Comparison of ENCODE assay signal across 16 cellular contexts in genomic region chr13:79309690-79310089, GRCh38.
A peak's percentile ranks its signal among the peaks of the same experiment; 100 is the strongest.
DNase-seq lines count a peak whose midpoint lies in the region; ATAC-seq, FAIRE-seq and TF ChIP-seq lines count a peak whose summit lies in the region.
"Had no signal": no experiment of that assay in that cellular context is flagged by ENCODE, and none has a peak within 500 bp of the region (broad histone marks: within the 10 kb centered on the region; RNA-seq: fewer than 3 reads in every experiment).

No MANE protein-coding gene starts in this region.

- H3K23ac ChIP-seq in H1 (ENCODE audit: insufficient read length) = no peak overlapping the region

- in situ Hi-C loops in HepG2 (cut with HindIII; ENCODE audit: extremely low pct_ligation_motif_present, low pct_unique_long_range_greater_than_20kb) = no loop called here

- H2BK120ac ChIP-seq in H1 (replicated peaks; ENCODE audit: low read depth, low read length) = no peak overlapping the region

- FAIRE-seq in HepG2 (lab: Jason Lieb, UNC) (no peak), H1 (lab: Jason Lieb, UNC) (no peak)
- FAIRE-seq: G401.6, GM12892 had no signal

- no peak overlapping the region for H3K4me3 ChIP-seq in HepG2 (replicated peaks in 1 of 3; ENCODE audit: insufficient read depth in 1 of 3, low read depth in 2 of 3, low read length in 3 of 3)
- no peak overlapping the region for H3K4me3 ChIP-seq in right lobe of liver
- H3K4me3 ChIP-seq in PC-9 = no peak overlapping the region
- no peak overlapping the region for H3K4me3 ChIP-seq in H1 (ENCODE audit: extremely low read depth in 1 of 4, insufficient read depth in 2 of 4, low read depth in 3 of 4, low read length in 4 of 4)
- H3K4me3 ChIP-seq in PC-3 (ENCODE audit: low read length) = no peak overlapping the region
- H3K4me3 ChIP-seq: BLaER1, HAP-1 had no signal

- no peaks in the 10 kb centered on the region for H3K27me3 ChIP-seq in HepG2 (ENCODE audit: control insufficient read depth in 1 of 2, insufficient read depth in 2 of 2, low read length in 2 of 2)
- H3K27me3 ChIP-seq in right lobe of liver = no peaks in the 10 kb centered on the region
- H3K27me3 ChIP-seq in PC-9 (ENCODE audit: insufficient read depth, low read depth) = no peaks in the 10 kb centered on the region
- no peaks in the 10 kb centered on the region for H3K27me3 ChIP-seq in H1 (replicated peaks in 1 of 4; ENCODE audit: control insufficient read depth in 3 of 4, extremely low read depth in 1 of 4, insufficient read depth in 3 of 4, low read length in 3 of 4)
- H3K27me3 ChIP-seq in PC-3 (ENCODE audit: low read length) = no peaks in the 10 kb centered on the region
- H3K27me3 ChIP-seq: BLaER1 had no signal

- BruUV-seq in HepG2 (replicated peaks; lab: Mats Ljungman, UMichigan) = no TSS peak
- TSS peak; percentile 24 for BruUV-seq in PC-9 (replicated peaks; lab: Mats Ljungman, UMichigan)
- BruUV-seq in PC-3 (replicated peaks; lab: Mats Ljungman, UMichigan) = no TSS peak

- no peak overlapping the region for H2BK20ac ChIP-seq in H1 (ENCODE audit: low read length)

- no peak for DNase-seq in HepG2 (ENCODE audit: low spot score)
- DNase-seq in right lobe of liver = no peak
- DNase-seq in PC-9 = no peak
- no peak for DNase-seq in H1 (ENCODE audit: low read depth in 1 of 2, low spot score in 2 of 2)
- DNase-seq in T-helper 1 cell = no peak
- no peak for DNase-seq in D341Med (ENCODE audit: low spot score)
- no peak for DNase-seq in PC-3
- DNase-seq: 8988T; Calu3; CD8-positive, alpha-beta T cell; DMS 273 treated with DMSO at 0.1 percent for 48 hours; DMS53 had no signal

- TF ChIP-seq RAD21 in HepG2 (CRISPR knock-in tag; IDR thresholded peaks at IDR 0.05) (no peak), H1 (IDR thresholded peaks at IDR 0.05 in 1 of 2, conservative IDR thresholded peaks at IDR 0.05 in 1 of 2; ENCODE audit: low read depth in 2 of 2, low read length in 2 of 2) (no peak)

- intact Hi-C loops in HepG2 (cut with micrococcal nuclease; ENCODE audit: unreplicated experiment) (no loop called here), right lobe of liver (cut with DNase I) (no loop called here), PC-9 (cut with micrococcal nuclease; ENCODE audit: unreplicated experiment) (no loop called here), PC-3 (cut with micrococcal nuclease) (no loop called here)

- H3K36me3 ChIP-seq in HepG2 (replicated peaks in 1 of 2; ENCODE audit: control insufficient read depth in 1 of 2, insufficient read depth in 2 of 2, low read length in 2 of 2) (no peaks in the 10 kb centered on the region), right lobe of liver (no peaks in the 10 kb centered on the region), PC-9 (ENCODE audit: low read depth) (no peaks in the 10 kb centered on the region), H1 (ENCODE audit: control insufficient read depth in 2 of 4, insufficient read depth in 4 of 4, low read length in 3 of 4) (peaks cover 0 to 5% (median 0%) of the 10 kb centered on the region in 4 experiments; a peak in 1 of 8 replicates), PC-3 (ENCODE audit: low read depth, low read length) (no peaks in the 10 kb centered on the region; the same call in none of the 2 replicates)
- H3K36me3 ChIP-seq: HAP-1 had no signal

- CTCF ChIA-PET in HepG2 (lab: Yijun Ruan, JAX; ENCODE audit: low intra/inter-chr PET ratio, low total read pairs) (no interaction called here), PC-9 (lab: Charles Lee) (no interaction called here), H1 (lab: Charles Lee; ENCODE audit: partially characterized antibody) (no interaction called here), PC-3 (lab: Charles Lee) (no interaction called here)

- H3K9ac ChIP-seq in HepG2 (ENCODE audit: insufficient read depth, low read depth, low read length) = no peak overlapping the region
- no peak overlapping the region for H3K9ac ChIP-seq in H1 (replicated peaks in 1 of 4; ENCODE audit: extremely low read depth in 1 of 4, low read depth in 3 of 4, low read length in 3 of 4)
- H3K9ac ChIP-seq in PC-3 (ENCODE audit: low read length) = no peak overlapping the region
- H3K9ac ChIP-seq: BLaER1 had no signal

- WGBS in HepG2 (ENCODE audit: low lambda C conversion rate) = 91% methylated on average over 9 of the region's 9 CpGs
- 91% methylated on average over 8 of the region's 9 CpGs for WGBS in right lobe of liver (ENCODE audit: insufficient coverage, low coverage, low lambda C conversion rate, missing lambda C conversion rate)
- WGBS in H1 (ENCODE audit: extremely low coverage in 1 of 2, insufficient coverage in 1 of 2, insufficient read length in 1 of 2, insufficient replicate concordance in 2 of 2, low coverage in 1 of 2, low lambda C conversion rate in 2 of 2, missing lambda C conversion rate in 1 of 2), 2 experiments = 88% methylated on average over 9 of the region's 9 CpGs; no CpG with 5 or more reads in 1 of the 2 experiments

- no peaks in the 10 kb centered on the region for H3K23me2 ChIP-seq in H1 (ENCODE audit: low read depth, low read length)

- H3K27ac ChIP-seq in HepG2 (ENCODE audit: extremely low read length, insufficient read depth, low read length) (no peak overlapping the region), right lobe of liver (no peak overlapping the region), PC-9 (no peak overlapping the region), H1 (ENCODE audit: low read depth, low read length) (no peak overlapping the region), PC-3 (ENCODE audit: low read length) (no peak overlapping the region)
- H3K27ac ChIP-seq: BLaER1 had no signal

- H2BK15ac ChIP-seq in H1 (ENCODE audit: low read length) = no peak overlapping the region

- TF ChIP-seq POLR2A in HepG2 (IDR thresholded peaks at IDR 0.05; ENCODE audit: insufficient read depth in 1 of 2, low read depth in 2 of 2, low read length in 2 of 2) (no peak), right lobe of liver (IDR thresholded peaks at IDR 0.05) (no peak), H1 (IDR thresholded peaks at IDR 0.05; ENCODE audit: control extremely low read depth in 1 of 2, low read depth in 2 of 2, low read length in 2 of 2) (no peak)

- no peak overlapping the region for H2AK5ac ChIP-seq in H1 (ENCODE audit: low read depth, low read length)

- no peak overlapping the region for H4K8ac ChIP-seq in H1 (ENCODE audit: extremely low read depth, insufficient read depth, low read length)

- H4K91ac ChIP-seq in H1 (replicated peaks; ENCODE audit: insufficient read length, low read length) = no peak overlapping the region

- ATAC-seq in HepG2 (no peak), right lobe of liver (no peak), PC-3 (no peak)
- ATAC-seq: CD8-positive, alpha-beta T cell had no signal

- no peaks in the 10 kb centered on the region for H3K79me2 ChIP-seq in HepG2 (ENCODE audit: insufficient read depth, low read length)
- no peaks in the 10 kb centered on the region for H3K79me2 ChIP-seq in PC-9 (ENCODE audit: low read depth)
- no peaks in the 10 kb centered on the region for H3K79me2 ChIP-seq in H1 (ENCODE audit: control insufficient read depth in 1 of 2, insufficient read depth in 2 of 2, low read length in 2 of 2)
- H3K79me2 ChIP-seq in PC-3 (ENCODE audit: low read length) = no peaks in the 10 kb centered on the region

- no peak overlapping the region for H2BK5ac ChIP-seq in H1 (ENCODE audit: low read depth, low read length)

- no peak overlapping the region for H3K56ac ChIP-seq in H1 (replicated peaks; ENCODE audit: insufficient read length, low read depth, low read length)

- no peak overlapping the region for H2BK12ac ChIP-seq in H1 (ENCODE audit: low read depth, low read length)

- TF ChIP-seq EP300 in HepG2 (IDR thresholded peaks at IDR 0.05; ENCODE audit: low read depth in 2 of 2, low read length in 2 of 2) (no peak), HepG2 (CRISPR knock-in tag; IDR thresholded peaks at IDR 0.05; ENCODE audit: borderline replicate concordance) (no peak), H1 (IDR thresholded peaks at IDR 0.05; ENCODE audit: borderline replicate concordance in 1 of 2, low read depth in 2 of 2, low read length in 2 of 2) (no peak)

- POLR2A ChIA-PET in HepG2 (lab: Yijun Ruan, JAX) (interaction anchor here (1.1 kb wide), 1 partner anchor 75 kb away, joined by 3 read pairs; no protein-coding TSS in a partner anchor), PC-9 (lab: Charles Lee; ENCODE audit: unreplicated experiment) (no interaction called here), H1 (lab: Charles Lee; ENCODE audit: partially characterized antibody) (interaction anchor here (0.7 kb wide), 1 partner anchor 59 kb away, joined by 4 read pairs; no protein-coding TSS in a partner anchor), PC-3 (lab: Charles Lee; ENCODE audit: unreplicated experiment) (no interaction called here)

- no peaks in the 10 kb centered on the region for H3K79me1 ChIP-seq in H1 (ENCODE audit: low read depth, low read length)

- H3K18ac ChIP-seq in H1 (ENCODE audit: extremely low read depth, low read length) = no peak overlapping the region

- peaks cover 22% of the 10 kb centered on the region for H3K4me1 ChIP-seq in HepG2 (ENCODE audit: insufficient read depth, low read length)
- H3K4me1 ChIP-seq in right lobe of liver = peaks cover 0 to 3% (median 0%) of the 10 kb centered on the region in 4 donors
- H3K4me1 ChIP-seq in PC-9 (replicated peaks; ENCODE audit: insufficient read depth) = no peaks in the 10 kb centered on the region
- H3K4me1 ChIP-seq in H1 (replicated peaks in 1 of 4; ENCODE audit: control insufficient read depth in 3 of 4, insufficient read depth in 4 of 4, low read length in 3 of 4) = no peaks in the 10 kb centered on the region
- no peaks in the 10 kb centered on the region for H3K4me1 ChIP-seq in PC-3 (ENCODE audit: insufficient read depth, low read length)
- H3K4me1 ChIP-seq: BLaER1 had no signal

- H3K14ac ChIP-seq in H1 (ENCODE audit: insufficient read length) = no peak overlapping the region

- H3K4ac ChIP-seq in H1 (replicated peaks; ENCODE audit: insufficient read length, low read depth, low read length) = no peak overlapping the region

- H3K4me2 ChIP-seq in HepG2 (ENCODE audit: low read depth, low read length) (no peak overlapping the region), PC-9 (no peak overlapping the region), H1 (ENCODE audit: insufficient read depth in 1 of 2, low read depth in 2 of 2, low read length in 2 of 2) (no peak overlapping the region), PC-3 (ENCODE audit: low read length) (no peak overlapping the region)
- H3K4me2 ChIP-seq: BLaER1 had no signal

- TF ChIP-seq CTCF in HepG2 (CRISPR knock-in tag; IDR thresholded peaks at IDR 0.05) (no peak), right lobe of liver (IDR thresholded peaks at IDR 0.05) (no peak), PC-9 (conservative IDR thresholded peaks at IDR 0.05) (no peak), H1 (IDR thresholded peaks at IDR 0.05; ENCODE audit: control extremely low read depth in 1 of 3, insufficient read depth in 1 of 3, low read depth in 1 of 3, low read length in 3 of 3) (no peak), PC-3 (conservative IDR thresholded peaks at IDR 0.05; ENCODE audit: low read depth, low read length) (no peak)

- H4K20me1 ChIP-seq in HepG2 (ENCODE audit: insufficient read depth, low read length) (no peaks in the 10 kb centered on the region), PC-9 (ENCODE audit: insufficient read depth) (no peaks in the 10 kb centered on the region), H1 (replicated peaks in 1 of 2; ENCODE audit: control insufficient read depth in 1 of 2, insufficient read depth in 2 of 2, low read length in 2 of 2) (no peaks in the 10 kb centered on the region), PC-3 (ENCODE audit: low read length) (no peaks in the 10 kb centered on the region)
- H4K20me1 ChIP-seq: BLaER1 had no signal

- no peak overlapping the region for H4K5ac ChIP-seq in H1 (ENCODE audit: insufficient read length, low read depth, low read length)

- H3K9me3 ChIP-seq in HepG2 (ENCODE audit: low read length) (no peaks in the 10 kb centered on the region), right lobe of liver (no peaks in the 10 kb centered on the region), PC-9 (ENCODE audit: insufficient read depth, low read depth) (no peaks in the 10 kb centered on the region), H1 (ENCODE audit: insufficient read depth in 2 of 2, low read depth in 1 of 2, low read length in 1 of 2) (no peaks in the 10 kb centered on the region), PC-3 (ENCODE audit: low read length) (no peaks in the 10 kb centered on the region)
- H3K9me3 ChIP-seq: BLaER1, HAP-1 had no signal

- no peaks in the 10 kb centered on the region for H3K9me2 ChIP-seq in PC-9 (ENCODE audit: insufficient read depth)
- H3K9me2 ChIP-seq in PC-3 (replicated peaks; ENCODE audit: low read length) = no peaks in the 10 kb centered on the region

- H2AFZ ChIP-seq in HepG2 (ENCODE audit: low read length) = no peak overlapping the region
- no peak overlapping the region for H2AFZ ChIP-seq in PC-9
- H2AFZ ChIP-seq in H1 (ENCODE audit: low read length) = no peak overlapping the region
- H2AFZ ChIP-seq in PC-3 (ENCODE audit: low read length) = no peak overlapping the region

- H3F3A ChIP-seq in PC-9 (ENCODE audit: insufficient read depth, low read depth) (peaks cover 17% of the 10 kb centered on the region; the same call in 1 of the 2 replicates), PC-3 (ENCODE audit: low read length, unreplicated experiment) (no peaks in the 10 kb centered on the region)

Comparison
In these comparisons a context has a peak if more than half of its experiments do, and no peak if none do; other contexts are left out.
1. POLR2A ChIA-PET loops: an anchor here in HepG2 (1.1 kb wide) and H1 (0.7 kb wide); none called in PC-9 and PC-3.
2. Of the 41 proteins assayed by ChIP-seq in both HepG2 and H1: peak only in HepG2: none; only in H1: POLR2AphosphoS5; in both: none; in neither: 40.